ENCODE assay signal across 14 cellular contexts in genomic region chr5:84487963-84488362, GRCh38.
DNase-seq lines count a peak whose midpoint lies in the region; ATAC-seq and TF ChIP-seq lines count a peak whose summit lies in the region.
"Had no signal": no experiment of that assay in that cellular context is flagged by ENCODE, and none has a peak within 500 bp of the region (broad histone marks: within the 10 kb centered on the region; RNA-seq: fewer than 3 reads in every experiment).

No MANE protein-coding gene starts in this region.

- no peak for TF ChIP-seq CTCF in fibroblast of villous mesenchyme (IDR thresholded peaks at IDR 0.05; ENCODE audit: insufficient read depth, low read depth, low read length)

- H3K4me2 ChIP-seq in trophoblast cell (ENCODE audit: low read length): no peak overlapping the region

- H3K9me3 ChIP-seq in adipocyte (ENCODE audit: control insufficient read depth, low read length) (peaks cover 7% of the 10 kb centered on the region), trophoblast cell (ENCODE audit: insufficient read depth, low read depth, low read length) (no peaks in the 10 kb centered on the region)

- H3K4me3 ChIP-seq in adipocyte (ENCODE audit: low read length) (peak overlapping the region; percentile 4), fibroblast of villous mesenchyme (ENCODE audit: low read depth, low read length) (no peak overlapping the region), trophoblast cell (ENCODE audit: low read depth, low read length) (no peak overlapping the region)
- H3K4me3 ChIP-seq: GM12878, SK-N-MC had no signal

- H3K18ac ChIP-seq in trophoblast cell (ENCODE audit: low read length): no peak overlapping the region

- no peak overlapping the region for H2BK120ac ChIP-seq in trophoblast cell (ENCODE audit: insufficient read depth, low read length, poor library complexity)

- H3K23ac ChIP-seq in trophoblast cell (ENCODE audit: low read length): no peak overlapping the region

- H3K27me3 ChIP-seq in adipocyte (replicated peaks; ENCODE audit: control insufficient read depth, insufficient read depth, low read length) (no peaks in the 10 kb centered on the region), trophoblast cell (ENCODE audit: insufficient read depth, low read length) (no peaks in the 10 kb centered on the region)

- no peak overlapping the region for H3K9ac ChIP-seq in adipocyte (ENCODE audit: low read length)
- no peak overlapping the region for H3K9ac ChIP-seq in trophoblast cell (ENCODE audit: low read length)

- H3K79me2 ChIP-seq in trophoblast cell (ENCODE audit: control insufficient read depth, insufficient read depth, low read length, poor library complexity): no peaks in the 10 kb centered on the region

- ATAC-seq in GM21786 (IDR thresholded peaks at IDR 0.05; ENCODE audit: unreplicated experiment) (no peak), GM18858 (IDR thresholded peaks at IDR 0.05; ENCODE audit: unreplicated experiment) (no peak)
- ATAC-seq: GM12878 had no signal

- no peak overlapping the region for H3K27ac ChIP-seq in trophoblast cell (ENCODE audit: low read depth, low read length)
- H3K27ac ChIP-seq: SK-N-MC had no signal

- no peak overlapping the region for H2AFZ ChIP-seq in trophoblast cell (ENCODE audit: insufficient read depth, low read length, poor library complexity)

- H3K36me3 ChIP-seq in adipocyte (ENCODE audit: control insufficient read depth, insufficient read depth, low read length, severe bottlenecking): no peaks in the 10 kb centered on the region
- H3K36me3 ChIP-seq in trophoblast cell (ENCODE audit: control insufficient read depth in 1 of 2, insufficient read depth in 2 of 2, low read length in 2 of 2): no peaks in the 10 kb centered on the region

- H2AK5ac ChIP-seq in trophoblast cell (ENCODE audit: low read length): no peak overlapping the region

- H4K8ac ChIP-seq in trophoblast cell (ENCODE audit: low read depth, low read length): no peak overlapping the region

- H3K79me1 ChIP-seq in trophoblast cell (ENCODE audit: low read length): no peaks in the 10 kb centered on the region

- H4K91ac ChIP-seq in trophoblast cell (ENCODE audit: low read depth, low read length): no peak overlapping the region

- no peak overlapping the region for H2BK12ac ChIP-seq in trophoblast cell (ENCODE audit: low read length)

- no peak overlapping the region for H3K14ac ChIP-seq in trophoblast cell (ENCODE audit: low read length)

- H3K4me1 ChIP-seq in adipocyte (ENCODE audit: control insufficient read depth, insufficient read depth, low read length) (peaks cover 15% of the 10 kb centered on the region), trophoblast cell (ENCODE audit: control insufficient read depth in 1 of 2, insufficient read depth in 2 of 2, low read length in 2 of 2) (no peaks in the 10 kb centered on the region)

- H3K4ac ChIP-seq in trophoblast cell (ENCODE audit: low read depth, low read length): no peak overlapping the region

- DNase-seq in ELR (ENCODE audit: low read depth) (peak; percentile 2), adipocyte (ENCODE audit: low read depth) (peak; percentile 84), fibroblast of villous mesenchyme (ENCODE audit: low read depth) (peak; percentile 34), trophoblast cell (peak; percentile 33 to 47), HUDEP-2 (lab: John Stamatoyannopoulos, UW; ENCODE audit: unreplicated experiment in 76 of 76) (no peak)
- no peak for DNase-seq in stimulated activated CD4-positive, alpha-beta T cell treated with anti-CD3 and anti-CD28 coated beads, Interleukin-15, amount 100 ng/mL, for 24 hours
- DNase-seq: activated CD4-positive, alpha-beta memory T cell treated with anti-CD3 and anti-CD28 coated beads for 36 hours; CD4-positive, CD25-positive, alpha-beta regulatory T cell; glutamatergic neuron; MV-4-11 had no signal

- no peak overlapping the region for H4K12ac ChIP-seq in trophoblast cell (ENCODE audit: low read depth, low read length)

- H2BK5ac ChIP-seq in trophoblast cell (ENCODE audit: low read depth, low read length, poor library complexity): no peak overlapping the region

Comparison
In these comparisons a context has a peak if more than half of its experiments do, and no peak if none do; other contexts are left out.
1. DNase-seq: peak in ELR (single experiment), adipocyte (single experiment), fibroblast of villous mesenchyme (single experiment) and trophoblast cell (2 of 2); none in HUDEP-2 (0 of 76) and stimulated activated CD4-positive, alpha-beta T cell treated with anti-CD3 and anti-CD28 coated beads, Interleukin-15, amount 100 ng/mL, for 24 hours (single experiment).